Comparison of ENCODE assay signal across 1 cellular context in genomic region chr16:67425581-67425980, GRCh38.
TF ChIP-seq lines count a peak whose summit lies in the region.

No MANE protein-coding gene starts in this region.

TF ChIP-seq in H1, 55 proteins besides CTCF, POLR2A, EP300 and RAD21:
- no peak for TF ChIP-seq ASH2L (IDR thresholded peaks at IDR 0.05; ENCODE audit: low read length)
- no peak for TF ChIP-seq CHD7 (IDR thresholded peaks at IDR 0.05; ENCODE audit: insufficient replicate concordance, low read length)
- TF ChIP-seq HDAC6 (IDR thresholded peaks at IDR 0.05; ENCODE audit: low read depth, low read length), result no peak
- TF ChIP-seq GTF2F1 (IDR thresholded peaks at IDR 0.05; ENCODE audit: borderline replicate concordance, low read depth, low read length), result no peak
- no peak for TF ChIP-seq E2F6 (IDR thresholded peaks at IDR 0.05)
- no peak for TF ChIP-seq SIX5 (IDR thresholded peaks at IDR 0.05; ENCODE audit: low read depth, low read length)
- TF ChIP-seq JUND (IDR thresholded peaks at IDR 0.05; ENCODE audit: low read length), result no peak
